ENCODE assay signal across 1 cellular context in the genomic region with DNA sequence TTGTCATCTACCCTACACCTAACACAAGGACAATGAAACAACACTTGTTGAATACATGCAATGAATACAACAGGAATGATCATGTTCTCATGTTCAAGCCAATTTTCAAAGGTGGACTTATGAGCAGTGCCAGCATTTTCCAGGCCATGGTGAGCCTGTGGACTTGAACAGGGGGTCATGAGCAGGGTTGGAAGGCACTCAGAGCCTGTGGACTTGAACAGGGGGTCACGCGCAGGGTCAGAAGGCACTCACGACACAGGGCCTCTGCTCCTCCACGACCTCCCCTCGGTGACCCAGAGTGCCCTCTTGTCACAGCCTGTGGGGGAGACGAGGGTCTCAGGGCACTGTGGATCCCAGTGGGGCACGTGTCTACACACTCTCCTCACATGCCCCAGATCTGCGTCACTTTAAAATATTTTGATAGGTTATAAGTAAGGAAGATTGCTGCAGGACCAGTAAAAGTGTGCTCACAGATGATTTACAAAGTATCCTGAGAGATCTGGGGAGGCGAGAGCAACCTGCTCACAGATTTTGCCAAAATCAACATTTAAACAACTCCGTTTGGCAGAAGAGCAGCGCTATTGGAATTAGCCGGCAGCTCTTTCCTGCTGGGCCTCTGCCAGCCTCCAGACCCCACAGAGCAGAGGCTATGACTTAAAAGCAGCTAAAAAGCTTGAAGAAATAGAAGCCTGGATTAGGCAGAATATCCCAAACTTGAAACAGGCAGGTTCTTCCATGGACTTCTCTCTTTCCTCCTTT.
A peak's percentile ranks its signal among the peaks of the same experiment; 100 is the strongest.
TF ChIP-seq lines count a peak whose summit lies in the region.

No MANE protein-coding gene starts in this region.

TF ChIP-seq in HepG2, 621 proteins besides CTCF, POLR2A, EP300 and RAD21:
- TF ChIP-seq, protein P1, sequence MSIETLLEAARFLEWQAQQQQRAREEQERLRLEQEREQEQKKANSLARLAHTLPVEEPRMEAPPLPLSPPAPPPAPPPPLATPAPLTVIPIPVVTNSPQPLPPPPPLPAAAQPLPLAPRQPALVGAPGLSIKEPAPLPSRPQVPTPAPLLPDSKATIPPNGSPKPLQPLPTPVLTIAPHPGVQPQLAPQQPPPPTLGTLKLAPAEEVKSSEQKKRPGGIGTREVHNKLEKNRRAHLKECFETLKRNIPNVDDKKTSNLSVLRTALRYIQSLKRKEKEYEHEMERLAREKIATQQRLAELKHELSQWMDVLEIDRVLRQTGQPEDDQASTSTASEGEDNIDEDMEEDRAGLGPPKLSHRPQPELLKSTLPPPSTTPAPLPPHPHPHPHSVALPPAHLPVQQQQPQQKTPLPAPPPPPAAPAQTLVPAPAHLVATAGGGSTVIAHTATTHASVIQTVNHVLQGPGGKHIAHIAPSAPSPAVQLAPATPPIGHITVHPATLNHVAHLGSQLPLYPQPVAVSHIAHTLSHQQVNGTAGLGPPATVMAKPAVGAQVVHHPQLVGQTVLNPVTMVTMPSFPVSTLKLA (IDR thresholded peaks at IDR 0.05), result peak; percentile 91
- TF ChIP-seq ZNF781 (CRISPR knock-in tag; IDR thresholded peaks at IDR 0.05; ENCODE audit: borderline replicate concordance, not compliant biosample characterization), result no peak
